In the genomic region with DNA sequence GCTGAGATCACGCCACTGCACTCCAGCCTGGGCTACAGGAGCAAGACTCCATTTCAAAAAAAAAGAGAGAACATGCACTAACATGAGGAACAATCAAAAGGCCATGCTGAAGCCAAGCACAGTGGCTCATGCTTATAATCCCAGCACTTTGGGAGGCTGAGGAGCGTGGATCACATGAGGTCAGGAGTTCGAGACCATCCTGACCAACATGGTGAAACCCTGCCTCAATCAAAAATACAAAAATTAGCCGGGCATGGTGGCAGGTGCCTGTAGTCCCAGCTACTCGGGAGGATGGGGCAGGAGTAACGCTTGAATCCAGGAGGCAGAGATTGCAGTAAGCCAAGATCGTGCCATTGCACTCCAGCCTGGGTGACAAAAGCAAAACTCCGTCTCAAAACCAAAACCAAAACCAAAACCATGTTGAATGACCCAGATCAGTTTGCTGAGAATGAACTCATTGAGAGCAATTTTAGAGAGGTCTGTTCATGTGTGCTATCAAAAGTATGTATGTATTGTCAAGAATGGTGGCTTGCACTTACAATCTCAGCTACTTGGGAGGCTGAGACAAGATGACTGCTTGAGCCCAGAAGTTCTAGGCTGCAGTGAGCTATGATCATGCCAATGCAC, we compare ENCODE assay signal across 10 cellular contexts. TPM values are rescaled to one million over a fixed set of nuclear protein-coding genes. Genes with fewer than 3 reads are reported as not detected.
A peak's percentile ranks its signal among the peaks of the same experiment; 100 is the strongest.
DNase-seq lines count a peak whose midpoint lies in the region; ATAC-seq and TF ChIP-seq lines count a peak whose summit lies in the region.
"Had no signal": no experiment of that assay in that cellular context is flagged by ENCODE, and none has a peak within 500 bp of the region (broad histone marks: within the 10 kb centered on the region; RNA-seq: fewer than 3 reads in every experiment).

No MANE protein-coding gene starts in this region.

- H3K4me1 Mint-ChIP-seq in activated T-helper 2 cell treated with anti-CD3 and anti-CD28 coated beads, Interferon-gamma antibody, Interleukin-2, Interleukin-4, amounts not matched to agents 10 μg/mL and 5 μg/mL and 100 μg/mL, durations not matched to agents 14 hours and 24 hours and 36 hours (ENCODE audit: low read depth) = peaks cover 43% of the 10 kb centered on the region
- H3K4me1 Mint-ChIP-seq in Calu3 (ENCODE audit: low read depth, unreplicated experiment) = peaks cover 14% of the 10 kb centered on the region
- peaks cover 14% of the 10 kb centered on the region for H3K4me1 Mint-ChIP-seq in endodermal cell

- H3K27me3 ChIP-seq in DND-41 (ENCODE audit: insufficient read depth, low read length, poor library complexity) (no peaks in the 10 kb centered on the region), endodermal cell (ENCODE audit: control insufficient read depth, insufficient read depth, low read length, poor library complexity, severe bottlenecking) (no peaks in the 10 kb centered on the region)

- H3K4me2 ChIP-seq in DND-41 (ENCODE audit: insufficient read depth, low read length) = no peak overlapping the region

- H3K4me1 ChIP-seq in DND-41 (ENCODE audit: insufficient read depth, low read length) = no peaks in the 10 kb centered on the region
- H3K4me1 ChIP-seq in mucosa of descending colon (ENCODE audit: low read depth) = peaks cover 16% of the 10 kb centered on the region
- no peaks in the 10 kb centered on the region for H3K4me1 ChIP-seq in endodermal cell (ENCODE audit: control insufficient read depth, insufficient read depth, low read length)

- H3K4me3 Mint-ChIP-seq in activated T-helper 2 cell treated with anti-CD3 and anti-CD28 coated beads, Interferon-gamma antibody, Interleukin-2, Interleukin-4, amounts not matched to agents 10 μg/mL and 5 μg/mL and 100 μg/mL, durations not matched to agents 14 hours and 24 hours and 36 hours (ENCODE audit: low read depth) = peak overlapping the region; percentile 21
- H3K4me3 Mint-ChIP-seq in Calu3 (ENCODE audit: low read depth, unreplicated experiment) = no peak overlapping the region
- H3K4me3 Mint-ChIP-seq in endodermal cell = no peak overlapping the region

- TF ChIP-seq CTCF in DND-41 (IDR thresholded peaks at IDR 0.05; ENCODE audit: borderline replicate concordance, extremely low read depth, low read length, poor library complexity, severe bottlenecking) = no peak
- TF ChIP-seq CTCF in mucosa of descending colon (IDR thresholded peaks at IDR 0.05) = no peak
- no peak for TF ChIP-seq CTCF in Calu3 (IDR thresholded peaks at IDR 0.05; ENCODE audit: unreplicated experiment)
- TF ChIP-seq CTCF in endodermal cell (conservative IDR thresholded peaks at IDR 0.05) = no peak

- peaks cover 50% of the 10 kb centered on the region for H3K36me3 ChIP-seq in DND-41 (ENCODE audit: insufficient read depth, low read length)
- no peaks in the 10 kb centered on the region for H3K36me3 ChIP-seq in mucosa of descending colon (ENCODE audit: low read depth)
- peaks cover 22% of the 10 kb centered on the region for H3K36me3 ChIP-seq in endodermal cell (ENCODE audit: control insufficient read depth, insufficient read depth, low read length)

- CTCF ChIA-PET in Calu3 (lab: Charles Lee) = no interaction called here

- H3K9ac ChIP-seq in DND-41 (ENCODE audit: low read depth, low read length) (no peak overlapping the region), endodermal cell (ENCODE audit: extremely low read depth, low read length, poor library complexity, severe bottlenecking) (no peak overlapping the region)

- peaks cover 39% of the 10 kb centered on the region for H3K36me3 Mint-ChIP-seq in activated T-helper 2 cell treated with anti-CD3 and anti-CD28 coated beads, Interferon-gamma antibody, Interleukin-2, Interleukin-4, amounts not matched to agents 10 μg/mL and 5 μg/mL and 100 μg/mL, durations not matched to agents 14 hours and 24 hours and 36 hours (ENCODE audit: low read depth)
- no peaks in the 10 kb centered on the region for H3K36me3 Mint-ChIP-seq in Calu3 (ENCODE audit: insufficient read depth, unreplicated experiment)
- peaks cover 25% of the 10 kb centered on the region for H3K36me3 Mint-ChIP-seq in endodermal cell (ENCODE audit: low read depth)

- no TSS peak for BruUV-seq in Calu3 (replicated peaks; lab: Mats Ljungman, UMichigan)

- 73 to 84% methylated on average over 4 to 8 of the region's 8 CpGs for WGBS in endodermal cell (ENCODE audit: insufficient coverage in 1 of 2, insufficient read length in 1 of 2), 2 experiments

- DNase-seq in DND-41 (no peak), mucosa of descending colon (no peak), KG1 (lab: John Stamatoyannopoulos, UW) (no peak), Calu3 (no peak), endodermal cell (no peak)
- DNase-seq in activated T-helper 2 cell treated with anti-CD3 and anti-CD28 coated beads, Interferon-gamma antibody, Interleukin-2, Interleukin-4, amounts not matched to agents 10 μg/mL and 5 μg/mL and 100 μg/mL, durations not matched to agents 14 hours and 24 hours and 36 hours (ENCODE audit: low spot score) = no peak
- no peak for DNase-seq in NK-92 treated with Interleukin-12 subunit alpha and Interleukin-12 subunit beta, amount 100 ng/mL, for 24 hours (lab: John Stamatoyannopoulos, UW)
- DNase-seq: NCI-H187 treated with DMSO at 0.1 percent for 48 hours had no signal

- no peaks in the 10 kb centered on the region for H3K9me3 Mint-ChIP-seq in activated T-helper 2 cell treated with anti-CD3 and anti-CD28 coated beads, Interferon-gamma antibody, Interleukin-2, Interleukin-4, amounts not matched to agents 10 μg/mL and 5 μg/mL and 100 μg/mL, durations not matched to agents 14 hours and 24 hours and 36 hours
- H3K9me3 Mint-ChIP-seq in Calu3 (ENCODE audit: low read depth, unreplicated experiment) = no peaks in the 10 kb centered on the region
- H3K9me3 Mint-ChIP-seq in endodermal cell = no peaks in the 10 kb centered on the region

- peak overlapping the region; percentile 55 for H3K27ac Mint-ChIP-seq in activated T-helper 2 cell treated with anti-CD3 and anti-CD28 coated beads, Interferon-gamma antibody, Interleukin-2, Interleukin-4, amounts not matched to agents 10 μg/mL and 5 μg/mL and 100 μg/mL, durations not matched to agents 14 hours and 24 hours and 36 hours
- H3K27ac Mint-ChIP-seq in Calu3 (ENCODE audit: unreplicated experiment) (no peak overlapping the region), endodermal cell (no peak overlapping the region)

- peaks cover 97% of the 10 kb centered on the region for H3K79me2 ChIP-seq in DND-41 (ENCODE audit: insufficient read depth, low read length)

- no peaks in the 10 kb centered on the region for H3K9me3 ChIP-seq in DND-41 (ENCODE audit: insufficient read depth, low read length, severe bottlenecking)
- H3K9me3 ChIP-seq in mucosa of descending colon = no peaks in the 10 kb centered on the region
- H3K9me3 ChIP-seq in endodermal cell (ENCODE audit: control insufficient read depth, low read length) = no peaks in the 10 kb centered on the region

- no peak overlapping the region for H3K27ac ChIP-seq in DND-41 (ENCODE audit: low read length)
- H3K27ac ChIP-seq in endodermal cell (ENCODE audit: low read depth, low read length) = no peak overlapping the region
- H3K27ac ChIP-seq: RWPE1 had no signal

- H2AFZ ChIP-seq in DND-41 (ENCODE audit: low read depth, low read length) = no peak overlapping the region

- no peaks in the 10 kb centered on the region for H3K27me3 Mint-ChIP-seq in activated T-helper 2 cell treated with anti-CD3 and anti-CD28 coated beads, Interferon-gamma antibody, Interleukin-2, Interleukin-4, amounts not matched to agents 10 μg/mL and 5 μg/mL and 100 μg/mL, durations not matched to agents 14 hours and 24 hours and 36 hours (ENCODE audit: low read depth)
- H3K27me3 Mint-ChIP-seq in Calu3 (ENCODE audit: unreplicated experiment) (no peaks in the 10 kb centered on the region), endodermal cell (ENCODE audit: insufficient read depth) (no peaks in the 10 kb centered on the region)

- H3K4me3 ChIP-seq in DND-41 (ENCODE audit: low read depth in 1 of 2, low read length in 2 of 2) = no peak overlapping the region
- H3K4me3 ChIP-seq in mucosa of descending colon = no peak overlapping the region
- H3K4me3 ChIP-seq in endodermal cell (ENCODE audit: low read length) = no peak overlapping the region

- ATAC-seq in DND-41 (ENCODE audit: insufficient read depth, low read depth) = peak; percentile 67
- ATAC-seq in HG02981 (IDR thresholded peaks at IDR 0.05; ENCODE audit: unreplicated experiment) = peak; percentile 37
- peak; percentile 32 for ATAC-seq in mucosa of descending colon

- peaks cover 75% of the 10 kb centered on the region for H4K20me1 ChIP-seq in DND-41 (ENCODE audit: insufficient read depth, low read length)

- intact Hi-C loops in activated T-helper 2 cell treated with anti-CD3 and anti-CD28 coated beads, Interferon-gamma antibody, Interleukin-2, Interleukin-4, amounts not matched to agents 10 μg/mL and 5 μg/mL and 100 μg/mL, durations not matched to agents 14 hours and 24 hours and 36 hours (cut with micrococcal nuclease) = loop anchor here (5.0 kb wide), 1 partner anchor 44 kb away; a partner anchor contains a TSS
- intact Hi-C loops in mucosa of descending colon (cut with DNase I, micrococcal nuclease) (no loop called here), Calu3 (cut with micrococcal nuclease; ENCODE audit: unreplicated experiment) (no loop called here)

RNA-seq across cellular contexts. Expression of a gene that starts 44.8 kb away (rescaled TPM):
- total RNA-seq in activated T-helper 2 cell treated with anti-CD3 and anti-CD28 coated beads, Interferon-gamma antibody, Interleukin-2, Interleukin-4, amounts not matched to agents 10 μg/mL and 5 μg/mL and 100 μg/mL, durations not matched to agents 14 hours and 24 hours and 36 hours = 117 and 120 TPM in 2 replicates
- total RNA-seq in mucosa of descending colon = 10 to 100 TPM; 53.4 to 68.3 (median 64.7) TPM
- total RNA-seq in Calu3 (2022) = 42.6 and 49.1 TPM in 2 replicates
- 10 to 100 TPM; 88.2 to 98.6 TPM for total RNA-seq in endodermal cell
- polyA plus RNA-seq in endodermal cell (2013, experiment 1 of 2) = 67.4 TPM
- polyA plus RNA-seq in endodermal cell (2013, experiment 2 of 2) = 62.2 TPM
